In the genomic region with DNA sequence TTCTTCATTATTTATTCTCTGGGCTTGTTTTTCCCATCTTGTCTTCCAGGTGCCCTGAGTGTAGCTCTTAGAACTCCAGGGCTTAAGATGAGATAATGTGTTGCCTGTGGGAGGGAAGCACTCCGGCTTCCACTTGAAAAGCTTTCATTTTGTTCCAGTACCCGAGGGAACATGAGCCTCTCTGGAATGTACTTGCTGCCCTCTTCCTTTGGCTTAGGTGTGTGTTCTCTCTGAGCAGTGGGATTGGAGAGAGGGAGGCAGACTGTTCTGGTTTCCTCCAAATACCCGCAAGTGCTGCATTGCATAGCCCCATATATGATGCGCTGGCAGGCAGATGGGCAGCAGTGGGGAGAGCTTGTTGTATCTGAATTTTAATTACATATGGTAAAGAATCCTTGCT, we compare ENCODE assay signal across 14 cellular contexts. TPM values are rescaled to one million over a fixed set of nuclear protein-coding genes. Genes with fewer than 3 reads are reported as not detected.
DNase-seq lines count a peak whose midpoint lies in the region; ATAC-seq, FAIRE-seq and TF ChIP-seq lines count a peak whose summit lies in the region.
"Had no signal": no experiment of that assay in that cellular context is flagged by ENCODE, and none has a peak within 500 bp of the region (broad histone marks: within the 10 kb centered on the region; RNA-seq: fewer than 3 reads in every experiment).

No MANE protein-coding gene starts in this region.

- H3K4me1 ChIP-seq in pancreas (no peaks in the 10 kb centered on the region), GM23248 (ENCODE audit: insufficient read depth) (no peaks in the 10 kb centered on the region)
- H3K4me1 ChIP-seq: heart left ventricle had no signal

- H3K27ac Mint-ChIP-seq in activated T-cell treated with anti-CD3 and anti-CD28 coated beads, Interleukin-2, amount 50 U/mL, for 72 hours, result peak overlapping the region; percentile 47
- peak overlapping the region; percentile 36 for H3K27ac Mint-ChIP-seq in type B pancreatic cell
- H3K27ac Mint-ChIP-seq: activated naive CD8-positive, alpha-beta T cell treated with anti-CD3 and anti-CD28 coated beads for 36 hours had no signal

- H3K36me3 Mint-ChIP-seq in activated T-cell treated with anti-CD3 and anti-CD28 coated beads, Interleukin-2, amount 50 U/mL, for 72 hours (ENCODE audit: insufficient read depth in 2 of 2), result peaks cover 9 to 18% of the 10 kb centered on the region in 2 donors
- no peaks in the 10 kb centered on the region for H3K36me3 Mint-ChIP-seq in type B pancreatic cell
- H3K36me3 Mint-ChIP-seq: activated naive CD8-positive, alpha-beta T cell treated with anti-CD3 and anti-CD28 coated beads for 36 hours had no signal

- H3K9ac ChIP-seq in GM23248, result no peak overlapping the region

- H3K27ac ChIP-seq in angular gyrus (ENCODE audit: low read depth, low read length), result peak overlapping the region; percentile 68
- no peak overlapping the region for H3K27ac ChIP-seq in pancreas
- H3K27ac ChIP-seq in GM23248, result no peak overlapping the region
- H3K27ac ChIP-seq: heart left ventricle had no signal

- no peaks in the 10 kb centered on the region for H3K27me3 ChIP-seq in pancreas
- no peaks in the 10 kb centered on the region for H3K27me3 ChIP-seq in GM23248 (replicated peaks; ENCODE audit: insufficient read depth)
- H3K27me3 ChIP-seq: heart left ventricle had no signal

- DNase-seq in activated T-cell treated with anti-CD3 and anti-CD28 coated beads, Interleukin-2, amount 50 U/mL, for 72 hours, result no peak
- no peak for DNase-seq in activated T-cell treated with anti-CD3 and anti-CD28 coated beads, Interleukin-2, amount 50 U/mL, for 1 hour
- peak; percentile 73 for DNase-seq in left kidney (ENCODE audit: low read depth, low spot score)
- no peak for DNase-seq in type B pancreatic cell (ENCODE audit: extremely low spot score, unreplicated experiment)
- DNase-seq in pancreas, result no peak
- DNase-seq in HUDEP-2 (lab: John Stamatoyannopoulos, UW; ENCODE audit: unreplicated experiment in 76 of 76), result no peak
- DNase-seq in GM23248, result no peak
- DNase-seq: activated naive CD8-positive, alpha-beta T cell treated with anti-CD3 and anti-CD28 coated beads for 36 hours; heart left ventricle; NCI-H446 treated with DMSO at 0.1 percent for 48 hours; SIG-M5 had no signal

- peaks cover 1 to 2% of the 10 kb centered on the region in 2 donors for H3K9me3 Mint-ChIP-seq in activated T-cell treated with anti-CD3 and anti-CD28 coated beads, Interleukin-2, amount 50 U/mL, for 72 hours
- no peaks in the 10 kb centered on the region for H3K9me3 Mint-ChIP-seq in type B pancreatic cell
- H3K9me3 Mint-ChIP-seq: activated naive CD8-positive, alpha-beta T cell treated with anti-CD3 and anti-CD28 coated beads for 36 hours had no signal

- no peaks in the 10 kb centered on the region for H3K79me2 ChIP-seq in GM23248 (ENCODE audit: insufficient read depth)

- ATAC-seq in activated T-cell treated with anti-CD3 and anti-CD28 coated beads, Interleukin-2, amount 50 U/mL, for 72 hours (replicated peaks in 1 of 2), result no peak
- no peak for ATAC-seq in pancreas
- ATAC-seq: heart left ventricle, K562 had no signal

- no peak overlapping the region for H3K4me2 ChIP-seq in GM23248 (ENCODE audit: unreplicated experiment)

- H3K4me1 Mint-ChIP-seq in activated T-cell treated with anti-CD3 and anti-CD28 coated beads, Interleukin-2, amount 50 U/mL, for 72 hours (ENCODE audit: low read depth), result peaks cover 95% of the 10 kb centered on the region
- H3K4me1 Mint-ChIP-seq in type B pancreatic cell (ENCODE audit: unreplicated experiment), result peaks cover 12% of the 10 kb centered on the region

- TF ChIP-seq CTCF in type B pancreatic cell (conservative IDR thresholded peaks at IDR 0.05) (no peak), pancreas (IDR thresholded peaks at IDR 0.05) (no peak)

- FAIRE-seq in pancreas (lab: Jason Lieb, UNC), result no peak
- FAIRE-seq: G401.6, K562 had no signal

- no peaks in the 10 kb centered on the region for H3K9me2 ChIP-seq in GM23248 (ENCODE audit: insufficient read depth)

- H3F3A ChIP-seq in GM23248 (ENCODE audit: insufficient read depth), result no peaks in the 10 kb centered on the region

- H3K27me3 Mint-ChIP-seq in activated T-cell treated with anti-CD3 and anti-CD28 coated beads, Interleukin-2, amount 50 U/mL, for 72 hours (ENCODE audit: low read depth), result no peaks in the 10 kb centered on the region
- H3K27me3 Mint-ChIP-seq in type B pancreatic cell, result no peaks in the 10 kb centered on the region
- H3K27me3 Mint-ChIP-seq: activated naive CD8-positive, alpha-beta T cell treated with anti-CD3 and anti-CD28 coated beads for 36 hours had no signal

- H3K9me3 ChIP-seq in pancreas, result no peaks in the 10 kb centered on the region
- H3K9me3 ChIP-seq in GM23248 (ENCODE audit: low read depth), result no peaks in the 10 kb centered on the region
- H3K9me3 ChIP-seq: heart left ventricle had no signal

- in situ Hi-C loops in GM23248 (cut with MboI), result no loop called here

- H3K4me3 Mint-ChIP-seq in activated T-cell treated with anti-CD3 and anti-CD28 coated beads, Interleukin-2, amount 50 U/mL, for 72 hours, result peak overlapping the region; percentile 66 to 75
- H3K4me3 Mint-ChIP-seq in type B pancreatic cell, result no peak overlapping the region
- H3K4me3 Mint-ChIP-seq: activated naive CD8-positive, alpha-beta T cell treated with anti-CD3 and anti-CD28 coated beads for 36 hours had no signal

- H3K4me3 ChIP-seq in pancreas, result no peak overlapping the region
- no peak overlapping the region for H3K4me3 ChIP-seq in GM23248
- H3K4me3 ChIP-seq: heart left ventricle, K562 had no signal

- WGBS in pancreas, 2 donors, result 70 to 75% methylated on average over 4 of the region's 4 CpGs
- WGBS in GM23248 (ENCODE audit: low coverage in 1 of 2, low lambda C conversion rate in 2 of 2, missing lambda C conversion rate in 2 of 2), 2 experiments, result 20 to 33% methylated on average over 4 of the region's 4 CpGs

- intact Hi-C loops in pancreas (cut with DNase I), result no loop called here

- no peak overlapping the region for H2AFZ ChIP-seq in GM23248

- no peaks in the 10 kb centered on the region for H3K36me3 ChIP-seq in pancreas
- no peaks in the 10 kb centered on the region for H3K36me3 ChIP-seq in GM23248 (ENCODE audit: low read depth)
- H3K36me3 ChIP-seq: heart left ventricle had no signal

- H4K20me1 ChIP-seq in GM23248 (ENCODE audit: insufficient read depth), result no peaks in the 10 kb centered on the region

RNA-seq across cellular contexts. Expression of a gene that starts 0.9 kb away (rescaled TPM):
- 10 to 100 TPM in 1 of 2 donors, 1 to 10 TPM in 1; 7.9 to 13.5 TPM for total RNA-seq in activated T-cell treated with anti-CD3 and anti-CD28 coated beads, Interleukin-2, amount 50 U/mL, for 72 hours
- total RNA-seq in type B pancreatic cell (ENCODE audit: low replicate concordance), result 0.14 TPM in 1 of 2 replicates, not detected in the other
- total RNA-seq in pancreas, result under 1 TPM in 4 of 6 donors, not detected in 2; 0.09 to 0.12 (median 0.09) TPM
- not detected for polyA plus RNA-seq in pancreas
- total RNA-seq in GM23248 (2014; rRNA removed; shearing (Covaris generic)), result not detected in 2 replicates
- polyA plus RNA-seq in GM23248 (2016; fragmentation: Nextera tagmentation; extraction: Ambion mirVana), result not detected in 2 replicates
- total RNA-seq: K562 had no signal
- polyA plus RNA-seq: heart left ventricle, K562 had no signal

RNA-seq across cellular contexts. Expression of a gene that starts 36.2 kb away (rescaled TPM):
- 10 to 100 TPM; 70.8 to 96.5 TPM for total RNA-seq in activated T-cell treated with anti-CD3 and anti-CD28 coated beads, Interleukin-2, amount 50 U/mL, for 72 hours
- total RNA-seq in type B pancreatic cell (ENCODE audit: low replicate concordance), result 10.8 and 20.0 TPM in 2 replicates
- total RNA-seq in pancreas, result 10 to 100 TPM in 3 of 6 donors, 1 to 10 TPM in 3; 6.9 to 14.3 (median 9.9) TPM
- polyA plus RNA-seq in pancreas, result 1 to 10 TPM; 3.2 to 3.6 TPM
- not detected in 2 replicates for total RNA-seq in GM23248 (2014; rRNA removed; shearing (Covaris generic))
- polyA plus RNA-seq in GM23248 (2016; fragmentation: Nextera tagmentation; extraction: Ambion mirVana), result not detected in 2 replicates
